Comparison of ENCODE assay signal across 38 cellular contexts in the genomic region with DNA sequence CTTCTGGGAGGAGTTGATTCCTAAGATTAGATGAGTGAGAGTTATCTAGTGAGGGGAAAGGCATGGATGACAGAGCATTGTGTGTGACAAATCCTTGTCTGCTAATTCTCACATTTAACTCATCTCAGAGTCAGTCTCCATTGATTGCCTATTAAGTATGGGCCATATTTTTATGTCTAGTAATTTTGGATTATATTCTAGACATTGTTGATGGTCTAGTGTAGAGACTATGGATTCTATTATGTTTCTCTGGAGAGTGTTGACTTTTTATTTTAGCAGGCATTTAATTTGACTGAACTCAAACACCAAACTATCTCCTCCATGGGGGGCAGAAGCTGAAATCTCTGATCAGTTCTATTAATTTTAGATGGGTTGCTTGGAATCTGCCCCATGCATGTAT.
"Had no signal": no experiment of that assay in that cellular context is flagged by ENCODE, and none has a peak within 500 bp of the region (broad histone marks: within the 10 kb centered on the region; RNA-seq: fewer than 3 reads in every experiment).

No MANE protein-coding gene starts in this region.

- H3K4me3 Mint-ChIP-seq: activated naive CD4-positive, alpha-beta T cell treated with anti-CD3 and anti-CD28 coated beads for 36 hours; activated naive CD4-positive, alpha-beta T cell treated with anti-CD3 and anti-CD28 coated beads, Interleukin-2, amount 10 ng/mL, durations not matched to agents 7 days and 5 days; activated naive CD4-positive, alpha-beta T cell treated with anti-CD3 and anti-CD28 coated beads, Interleukin-2, amount 50 U/mL, for 24 hours; activated naive CD8-positive, alpha-beta T cell; activated naive CD8-positive, alpha-beta T cell treated with anti-CD3 and anti-CD28 coated beads for 36 hours; activated naive CD8-positive, alpha-beta T cell treated with anti-CD3 and anti-CD28 coated beads, Interleukin-2, amount 10 ng/mL, durations not matched to agents 7 days and 5 days; activated naive CD8-positive, alpha-beta T cell treated with anti-CD3 and anti-CD28 coated beads, Interleukin-2, amount 50 U/mL, for 24 hours; activated T-cell treated with anti-CD3 and anti-CD28 coated beads, Interleukin-2, amount 50 U/mL, for 24 hours; activated T-cell treated with anti-CD3 and anti-CD28 coated beads, Interleukin-2, amount 50 U/mL, for 4 hours; activated T-cell treated with anti-CD3 and anti-CD28 coated beads, Interleukin-2, amount 50 U/mL, for 72 hours; activated T-helper 1 cell treated with anti-CD3 and anti-CD28 coated beads, Interleukin-12 subunit alpha, Interleukin-12 subunit beta, Interleukin-2, Interleukin-4 antibody, amounts not matched to agents 30 ng/mL and 10 ng/mL and 1 ng/mL, durations not matched to agents 14 hours and 24 hours and 36 hours; activated T-helper 17 cell treated with anti-CD3 and anti-CD28 coated beads, Interleukin-2, amount 50 U/mL, for 72 hours; brain; central memory CD8-positive, alpha-beta T cell had no signal

- H3K36me3 Mint-ChIP-seq: activated naive CD4-positive, alpha-beta T cell treated with anti-CD3 and anti-CD28 coated beads, Interleukin-2, amount 10 ng/mL, durations not matched to agents 7 days and 5 days; activated naive CD4-positive, alpha-beta T cell treated with anti-CD3 and anti-CD28 coated beads, Interleukin-2, amount 50 U/mL, for 24 hours; activated naive CD8-positive, alpha-beta T cell treated with anti-CD3 and anti-CD28 coated beads, Interleukin-2, amount 10 ng/mL, durations not matched to agents 7 days and 5 days had no signal

- H3K27me3 ChIP-seq: adrenal gland, ascending aorta, body of pancreas, brain microvascular endothelial cell, breast epithelium, cardiac muscle cell had no signal

- H3K4me1 Mint-ChIP-seq: activated naive CD4-positive, alpha-beta T cell treated with anti-CD3 and anti-CD28 coated beads, Interleukin-2, amount 10 ng/mL, durations not matched to agents 7 days and 5 days; activated naive CD4-positive, alpha-beta T cell treated with anti-CD3 and anti-CD28 coated beads, Interleukin-2, amount 50 U/mL, for 24 hours; activated naive CD8-positive, alpha-beta T cell treated with anti-CD3 and anti-CD28 coated beads for 36 hours; activated naive CD8-positive, alpha-beta T cell treated with anti-CD3 and anti-CD28 coated beads, Interleukin-2, amount 10 ng/mL, durations not matched to agents 7 days and 5 days; activated naive CD8-positive, alpha-beta T cell treated with anti-CD3 and anti-CD28 coated beads, Interleukin-2, amount 50 U/mL, for 24 hours; activated T-helper 17 cell treated with anti-CD3 and anti-CD28 coated beads, Interleukin-2, amount 50 U/mL, for 72 hours; central memory CD8-positive, alpha-beta T cell had no signal

- H3K27ac ChIP-seq: adrenal gland, body of pancreas, brain microvascular endothelial cell, breast epithelium, cardiac muscle cell had no signal

- H3K27me3 Mint-ChIP-seq: activated naive CD8-positive, alpha-beta T cell treated with anti-CD3 and anti-CD28 coated beads for 36 hours; activated naive CD8-positive, alpha-beta T cell treated with anti-CD3 and anti-CD28 coated beads, Interleukin-2, amount 10 ng/mL, durations not matched to agents 7 days and 5 days; brain had no signal

- H3K27ac Mint-ChIP-seq: activated naive CD4-positive, alpha-beta T cell treated with anti-CD3 and anti-CD28 coated beads for 36 hours; activated naive CD4-positive, alpha-beta T cell treated with anti-CD3 and anti-CD28 coated beads, Interleukin-2, amount 10 ng/mL, durations not matched to agents 7 days and 5 days; activated naive CD4-positive, alpha-beta T cell treated with anti-CD3 and anti-CD28 coated beads, Interleukin-2, amount 50 U/mL, for 24 hours; activated naive CD4-positive, alpha-beta T cell treated with anti-CD3 and anti-CD28 coated beads, Interleukin-2, amount 50 U/mL, for 72 hours; activated naive CD8-positive, alpha-beta T cell; activated naive CD8-positive, alpha-beta T cell treated with anti-CD3 and anti-CD28 coated beads for 36 hours; activated naive CD8-positive, alpha-beta T cell treated with anti-CD3 and anti-CD28 coated beads, Interleukin-2, amount 10 ng/mL, durations not matched to agents 7 days and 5 days; activated naive CD8-positive, alpha-beta T cell treated with anti-CD3 and anti-CD28 coated beads, Interleukin-2, amount 50 U/mL, for 24 hours; activated T-cell treated with anti-CD3 and anti-CD28 coated beads, Interleukin-2, amount 50 U/mL, for 24 hours; activated T-cell treated with anti-CD3 and anti-CD28 coated beads, Interleukin-2, amount 50 U/mL, for 72 hours; activated T-helper 1 cell treated with anti-CD3 and anti-CD28 coated beads, Interleukin-12 subunit alpha, Interleukin-12 subunit beta, Interleukin-2, Interleukin-4 antibody, amounts not matched to agents 30 ng/mL and 10 ng/mL and 1 ng/mL, durations not matched to agents 14 hours and 24 hours and 36 hours; activated T-helper 17 cell treated with anti-CD3 and anti-CD28 coated beads, Interleukin-2, amount 50 U/mL, for 72 hours; activated T-helper 2 cell treated with anti-CD3 and anti-CD28 coated beads, Interferon-gamma antibody, Interleukin-2, Interleukin-4, amounts not matched to agents 10 μg/mL and 5 μg/mL and 100 μg/mL, durations not matched to agents 14 hours and 24 hours and 36 hours; brain had no signal

- H3K4me3 ChIP-seq: adrenal gland, ascending aorta, body of pancreas, breast epithelium, cardiac muscle cell had no signal

- DNase-seq: activated effector memory CD4-positive, alpha-beta T cell treated with anti-CD3 and anti-CD28 coated beads, Interleukin-2, amount 50 U/mL, for 16 hours; activated effector memory CD4-positive, alpha-beta T cell treated with Interleukin-2 at 50 U/mL for 16 hours; activated gamma-delta T cell; activated gamma-delta T cell treated with Interleukin-2 at 50 U/mL for 16 hours; activated naive CD4-positive, alpha-beta T cell; activated naive CD4-positive, alpha-beta T cell treated with anti-CD3 and anti-CD28 coated beads for 36 hours; activated naive CD4-positive, alpha-beta T cell treated with anti-CD3 and anti-CD28 coated beads, Interleukin-2, amount 10 ng/mL, durations not matched to agents 7 days and 5 days; activated naive CD4-positive, alpha-beta T cell treated with anti-CD3 and anti-CD28 coated beads, Interleukin-2, amount 50 U/mL, for 16 hours; activated naive CD4-positive, alpha-beta T cell treated with Interleukin-2 at 50 U/mL for 16 hours; activated naive CD8-positive, alpha-beta T cell treated with anti-CD3 and anti-CD28 coated beads for 36 hours; activated naive CD8-positive, alpha-beta T cell treated with anti-CD3 and anti-CD28 coated beads, Interleukin-2, amount 10 ng/mL, durations not matched to agents 7 days and 5 days; activated naive CD8-positive, alpha-beta T cell treated with anti-CD3 and anti-CD28 coated beads, Interleukin-2, amount 50 U/mL, for 24 hours; activated T-cell treated with anti-CD3 and anti-CD28 coated beads for 4 hours; activated T-cell treated with anti-CD3 and anti-CD28 coated beads, Interleukin-2, amount 50 U/mL, for 1 hour; activated T-cell treated with anti-CD3 and anti-CD28 coated beads, Interleukin-2, amount 50 U/mL, for 24 hours; activated T-cell treated with anti-CD3 and anti-CD28 coated beads, Interleukin-2, amount 50 U/mL, for 4 hours; activated T-cell treated with anti-CD3 and anti-CD28 coated beads, Interleukin-2, amount 50 U/mL, for 48 hours; activated T-cell treated with anti-CD3 and anti-CD28 coated beads, Interleukin-2, amount 50 U/mL, for 72 hours; adrenal gland; amniotic stem cell; amygdala; anterior cingulate cortex; aorta; body of pancreas; brain microvascular endothelial cell; central memory CD4-positive, alpha-beta T cell; cerebellar nuclear complex had no signal

- H3K36me3 ChIP-seq: adrenal gland, ascending aorta, brain microvascular endothelial cell, breast epithelium, cardiac muscle cell had no signal

- H3K4me1 ChIP-seq: body of pancreas had no signal

- ATAC-seq: activated naive CD4-positive, alpha-beta T cell treated with anti-CD3 and anti-CD28 coated beads, Interleukin-2, amount 50 U/mL, for 72 hours; activated naive CD8-positive, alpha-beta T cell treated with anti-CD3 and anti-CD28 coated beads, Interleukin-2, amount 50 U/mL, for 24 hours; activated T-cell treated with anti-CD3 and anti-CD28 coated beads, Interleukin-2, amount 50 U/mL, for 4 hours; activated T-cell treated with anti-CD3 and anti-CD28 coated beads, Interleukin-2, amount 50 U/mL, for 72 hours; activated T-helper 17 cell treated with anti-CD3 and anti-CD28 coated beads, Interleukin-2, amount 50 U/mL, for 72 hours; body of pancreas had no signal
